ENCODE assay signal across 10 cellular contexts in the genomic region with DNA sequence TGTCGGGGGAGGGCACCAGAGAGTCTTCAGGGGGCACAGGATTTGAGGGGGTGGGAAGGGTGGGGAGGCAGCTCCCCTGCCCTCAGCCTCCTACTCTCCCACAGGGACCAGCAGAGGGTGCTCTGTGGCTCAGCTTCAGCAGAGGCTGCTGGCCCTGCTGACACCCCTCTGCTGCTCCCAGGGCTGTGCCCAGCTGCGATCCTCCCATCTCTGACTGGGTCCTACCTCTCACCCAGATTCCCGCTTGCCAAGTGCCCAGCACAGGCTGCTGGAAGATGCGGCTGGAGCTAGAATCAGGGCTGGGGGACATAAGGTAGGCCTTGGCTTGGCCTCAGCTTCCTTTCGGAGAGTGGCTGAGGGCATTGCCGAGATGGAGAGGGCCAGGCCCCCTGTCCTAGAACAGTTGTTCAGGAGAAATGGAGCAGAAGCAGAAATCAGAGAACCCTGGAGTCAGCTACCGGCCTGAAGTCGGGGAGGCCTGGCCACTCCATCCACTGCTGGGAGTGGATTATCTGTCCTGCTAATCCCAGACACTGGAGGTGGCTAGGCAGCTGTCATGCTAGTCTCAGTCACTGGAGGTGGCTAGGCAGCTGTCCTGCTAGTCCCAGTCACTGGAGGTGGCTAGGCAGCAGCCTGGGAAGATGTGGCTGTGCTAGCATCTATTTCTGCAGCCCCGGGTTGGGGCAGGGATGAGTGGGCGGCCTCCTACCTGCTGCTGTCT. TPM values are rescaled to one million over a fixed set of nuclear protein-coding genes. Genes with fewer than 3 reads are reported as not detected.
A peak's percentile ranks its signal among the peaks of the same experiment; 100 is the strongest.
DNase-seq lines count a peak whose midpoint lies in the region; ATAC-seq, FAIRE-seq and TF ChIP-seq lines count a peak whose summit lies in the region.
"Had no signal": no experiment of that assay in that cellular context is flagged by ENCODE, and none has a peak within 500 bp of the region (broad histone marks: within the 10 kb centered on the region; RNA-seq: fewer than 3 reads in every experiment).

No MANE protein-coding gene starts in this region.

- DNase-seq in T-helper 17 cell (peak in 1 of 3 donors; percentile 3), fibroblast of villous mesenchyme (ENCODE audit: low read depth) (no peak), H54 (ENCODE audit: insufficient read length, low spot score) (no peak), NCI-H187 treated with DMSO at 0.1 percent for 48 hours (lab: John Stamatoyannopoulos, UW) (no peak)
- no peak for DNase-seq in activated T-helper 1 cell treated with anti-CD3 and anti-CD28 coated beads, Interleukin-12 subunit alpha, Interleukin-12 subunit beta, Interleukin-2, Interleukin-4 antibody, amounts not matched to agents 30 ng/mL and 10 ng/mL and 1 ng/mL, durations not matched to agents 14 hours and 24 hours and 36 hours (ENCODE audit: low spot score)
- DNase-seq: sigmoid colon had no signal

- TF ChIP-seq CTCF in 22Rv1 (IDR thresholded peaks at IDR 0.05) (peak; percentile 35), GM12873 (IDR thresholded peaks at IDR 0.05; ENCODE audit: insufficient read depth, low read depth, low read length, missing control alignments) (peak; percentile 30), fibroblast of villous mesenchyme (IDR thresholded peaks at IDR 0.05; ENCODE audit: insufficient read depth, low read depth, low read length) (peak; percentile 16)

- H3K4me3 ChIP-seq in fibroblast of villous mesenchyme (ENCODE audit: low read depth, low read length): no peak overlapping the region
- H3K4me3 ChIP-seq: sigmoid colon had no signal

- no peak for FAIRE-seq in H54 (lab: Jason Lieb, UNC)
- FAIRE-seq: islet of Langerhans had no signal

- H3K4me1 Mint-ChIP-seq in T-helper 17 cell: peaks cover 25% of the 10 kb centered on the region
- peaks cover 8% of the 10 kb centered on the region for H3K4me1 Mint-ChIP-seq in activated T-helper 1 cell treated with anti-CD3 and anti-CD28 coated beads, Interleukin-12 subunit alpha, Interleukin-12 subunit beta, Interleukin-2, Interleukin-4 antibody, amounts not matched to agents 30 ng/mL and 10 ng/mL and 1 ng/mL, durations not matched to agents 14 hours and 24 hours and 36 hours (ENCODE audit: low read depth)

- H3K27ac Mint-ChIP-seq in T-helper 17 cell: no peak overlapping the region
- H3K27ac Mint-ChIP-seq in activated T-helper 1 cell treated with anti-CD3 and anti-CD28 coated beads, Interleukin-12 subunit alpha, Interleukin-12 subunit beta, Interleukin-2, Interleukin-4 antibody, amounts not matched to agents 30 ng/mL and 10 ng/mL and 1 ng/mL, durations not matched to agents 14 hours and 24 hours and 36 hours: no peak overlapping the region

- ATAC-seq in T-helper 17 cell: no peak
- ATAC-seq in GM18868 (IDR thresholded peaks at IDR 0.05; ENCODE audit: unreplicated experiment): no peak

- no peaks in the 10 kb centered on the region for H3K9me3 Mint-ChIP-seq in activated T-helper 1 cell treated with anti-CD3 and anti-CD28 coated beads, Interleukin-12 subunit alpha, Interleukin-12 subunit beta, Interleukin-2, Interleukin-4 antibody, amounts not matched to agents 30 ng/mL and 10 ng/mL and 1 ng/mL, durations not matched to agents 14 hours and 24 hours and 36 hours

- no peak for TF ChIP-seq POLR2A in H54 (IDR thresholded peaks at IDR 0.05; ENCODE audit: low read depth, low read length)

- no peaks in the 10 kb centered on the region for H3K9me3 ChIP-seq in T-helper 17 cell (ENCODE audit: control insufficient read depth, low read length, poor library complexity, severe bottlenecking)
- H3K9me3 ChIP-seq: sigmoid colon had no signal

- H3K27me3 Mint-ChIP-seq in T-helper 17 cell: peaks cover 3% of the 10 kb centered on the region
- H3K27me3 Mint-ChIP-seq in activated T-helper 1 cell treated with anti-CD3 and anti-CD28 coated beads, Interleukin-12 subunit alpha, Interleukin-12 subunit beta, Interleukin-2, Interleukin-4 antibody, amounts not matched to agents 30 ng/mL and 10 ng/mL and 1 ng/mL, durations not matched to agents 14 hours and 24 hours and 36 hours (ENCODE audit: insufficient read depth): peaks cover 4% of the 10 kb centered on the region

- H3K4me3 Mint-ChIP-seq in T-helper 17 cell: peak overlapping the region; percentile 36
- no peak overlapping the region for H3K4me3 Mint-ChIP-seq in activated T-helper 1 cell treated with anti-CD3 and anti-CD28 coated beads, Interleukin-12 subunit alpha, Interleukin-12 subunit beta, Interleukin-2, Interleukin-4 antibody, amounts not matched to agents 30 ng/mL and 10 ng/mL and 1 ng/mL, durations not matched to agents 14 hours and 24 hours and 36 hours

- H3K27ac ChIP-seq in 22Rv1: no peak overlapping the region
- H3K27ac ChIP-seq: sigmoid colon had no signal

- intact Hi-C loops in activated T-helper 1 cell treated with anti-CD3 and anti-CD28 coated beads, Interleukin-12 subunit alpha, Interleukin-12 subunit beta, Interleukin-2, Interleukin-4 antibody, amounts not matched to agents 30 ng/mL and 10 ng/mL and 1 ng/mL, durations not matched to agents 14 hours and 24 hours and 36 hours (cut with micrococcal nuclease): no loop called here

- H3K36me3 Mint-ChIP-seq in T-helper 17 cell (ENCODE audit: low read depth): peaks cover 2% of the 10 kb centered on the region
- H3K36me3 Mint-ChIP-seq in activated T-helper 1 cell treated with anti-CD3 and anti-CD28 coated beads, Interleukin-12 subunit alpha, Interleukin-12 subunit beta, Interleukin-2, Interleukin-4 antibody, amounts not matched to agents 30 ng/mL and 10 ng/mL and 1 ng/mL, durations not matched to agents 14 hours and 24 hours and 36 hours (ENCODE audit: low read depth): peaks cover 2% of the 10 kb centered on the region

RNA-seq across cellular contexts. Expression of gene GRM2, which starts 3.9 kb away (rescaled TPM):
- total RNA-seq in T-helper 17 cell (1 to 10 TPM; 2.2 to 2.9 TPM), fibroblast of villous mesenchyme (under 0.01 TPM in 1 of 2 replicates, not detected in the other)
- total RNA-seq in activated T-helper 1 cell treated with anti-CD3 and anti-CD28 coated beads, Interleukin-12 subunit alpha, Interleukin-12 subunit beta, Interleukin-2, Interleukin-4 antibody, amounts not matched to agents 30 ng/mL and 10 ng/mL and 1 ng/mL, durations not matched to agents 14 hours and 24 hours and 36 hours: 0.96 and 1.0 TPM in 2 replicates

RNA-seq across cellular contexts. Expression of gene TEX264, which starts 39.7 kb away (rescaled TPM):
- total RNA-seq in T-helper 17 cell (10 to 100 TPM; 35.5 to 36.5 TPM), fibroblast of villous mesenchyme (37.6 and 37.7 TPM in 2 replicates)
- 50.3 and 52.0 TPM in 2 replicates for total RNA-seq in activated T-helper 1 cell treated with anti-CD3 and anti-CD28 coated beads, Interleukin-12 subunit alpha, Interleukin-12 subunit beta, Interleukin-2, Interleukin-4 antibody, amounts not matched to agents 30 ng/mL and 10 ng/mL and 1 ng/mL, durations not matched to agents 14 hours and 24 hours and 36 hours
